1 cellular context compared by ENCODE assay signal in the genomic region with DNA sequence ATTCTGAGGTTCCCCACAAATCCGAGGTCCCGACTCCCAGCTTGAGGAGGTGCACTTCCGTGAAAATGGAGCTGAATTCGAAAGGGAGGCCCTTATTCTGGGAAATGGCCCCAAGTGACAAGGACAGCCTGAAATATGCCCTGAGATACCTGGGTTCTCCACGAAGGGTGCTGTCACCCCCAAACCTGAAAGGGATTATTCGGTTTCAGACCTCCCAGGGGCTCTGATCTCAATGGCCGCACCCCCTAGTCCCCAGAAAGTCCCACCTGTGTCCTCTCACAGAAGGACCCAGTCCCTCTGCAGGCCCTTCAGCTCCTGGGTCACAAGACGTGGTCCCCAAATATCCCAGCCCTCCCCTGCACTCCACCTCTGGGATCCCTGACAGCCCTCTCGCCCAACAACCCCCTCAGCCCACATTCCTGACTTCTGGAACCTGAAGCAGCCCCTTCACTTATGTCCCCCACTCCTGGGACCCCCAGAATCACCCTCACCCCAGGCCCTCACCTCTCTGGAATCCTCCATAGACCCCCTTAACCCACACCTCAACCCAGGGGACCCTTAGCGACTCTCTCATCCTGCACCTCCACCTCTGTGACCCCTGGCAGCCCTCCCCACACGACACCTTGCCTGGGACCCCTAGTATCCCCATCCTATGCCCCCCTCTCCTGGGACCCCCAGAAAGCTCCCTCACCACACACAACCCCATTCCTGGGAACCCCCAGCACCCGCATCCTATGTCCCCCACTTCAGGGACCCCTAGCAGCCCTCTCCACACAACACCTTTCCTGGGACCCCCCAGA.
A peak's percentile ranks its signal among the peaks of the same experiment; 100 is the strongest.
TF ChIP-seq lines count a peak whose summit lies in the region.

No MANE protein-coding gene starts in this region.

TF ChIP-seq in H1, 55 proteins besides CTCF, POLR2A, EP300 and RAD21:
- no peak for TF ChIP-seq CHD1 (IDR thresholded peaks at IDR 0.05; ENCODE audit: low read depth, low read length)
- peak; percentile 38 for TF ChIP-seq KDM4A (IDR thresholded peaks at IDR 0.05; ENCODE audit: low read depth, low read length, severe bottlenecking)
